In genomic region chr11:47229161-47229560, GRCh38 we compare ENCODE assay signal across 19 cellular contexts.
"Had no signal": no experiment of that assay in that cellular context is flagged by ENCODE, and none has a peak within 500 bp of the region (broad histone marks: within the 10 kb centered on the region; RNA-seq: fewer than 3 reads in every experiment).

No MANE protein-coding gene starts in this region.

- ATAC-seq: activated T-cell treated with anti-CD3 and anti-CD28 coated beads, Interleukin-2, amount 50 U/mL, for 4 hours; left lobe of liver; mucosa of descending colon; naive thymus-derived CD4-positive, alpha-beta T cell had no signal

- H3K27ac Mint-ChIP-seq: T-helper 2 cell treated with Interferon-gamma antibody and Interleukin-4, amounts not matched to agents 5 μg/mL and 100 μg/mL, for 36 hours had no signal

- H3K9me3 Mint-ChIP-seq: activated T-cell treated with anti-CD3 and anti-CD28 coated beads, Interleukin-2, amount 50 U/mL, for 4 hours; central memory CD8-positive, alpha-beta T cell; naive thymus-derived CD4-positive, alpha-beta T cell; T-helper 2 cell treated with Interferon-gamma antibody and Interleukin-4, amounts not matched to agents 5 μg/mL and 100 μg/mL, for 36 hours had no signal

- DNase-seq: activated CD4-positive, alpha-beta T cell treated with anti-CD3 and anti-CD28 coated beads, Interleukin-2, amount 50 U/mL, for 48 hours; activated naive CD4-positive, alpha-beta T cell treated with Interleukin-2 at 50 U/mL for 16 hours; activated T-cell treated with anti-CD3 and anti-CD28 coated beads, Interleukin-2, amount 50 U/mL, for 4 hours; brain microvascular endothelial cell; effector CD4-positive, alpha-beta T cell; foreskin fibroblast; hippocampal formation; mammary epithelial cell; mucosa of descending colon; naive thymus-derived CD4-positive, alpha-beta T cell; retina; stimulated activated CD4-positive, alpha-beta T cell treated with anti-CD3 and anti-CD28 coated beads, Interleukin-2, amount 100 ng/mL, for 48 hours; stimulated activated naive CD4-positive, alpha-beta T cell; upper lobe of left lung had no signal

- H3K4me3 Mint-ChIP-seq: activated T-cell treated with anti-CD3 and anti-CD28 coated beads, Interleukin-2, amount 50 U/mL, for 4 hours; central memory CD8-positive, alpha-beta T cell; T-helper 2 cell treated with Interferon-gamma antibody and Interleukin-4, amounts not matched to agents 5 μg/mL and 100 μg/mL, for 36 hours had no signal

- H3K9me3 ChIP-seq: mucosa of descending colon, neutrophil, upper lobe of left lung had no signal

- H3K27me3 Mint-ChIP-seq: central memory CD8-positive, alpha-beta T cell; naive thymus-derived CD4-positive, alpha-beta T cell had no signal

- FAIRE-seq: keratinocyte had no signal
